In the genomic region with DNA sequence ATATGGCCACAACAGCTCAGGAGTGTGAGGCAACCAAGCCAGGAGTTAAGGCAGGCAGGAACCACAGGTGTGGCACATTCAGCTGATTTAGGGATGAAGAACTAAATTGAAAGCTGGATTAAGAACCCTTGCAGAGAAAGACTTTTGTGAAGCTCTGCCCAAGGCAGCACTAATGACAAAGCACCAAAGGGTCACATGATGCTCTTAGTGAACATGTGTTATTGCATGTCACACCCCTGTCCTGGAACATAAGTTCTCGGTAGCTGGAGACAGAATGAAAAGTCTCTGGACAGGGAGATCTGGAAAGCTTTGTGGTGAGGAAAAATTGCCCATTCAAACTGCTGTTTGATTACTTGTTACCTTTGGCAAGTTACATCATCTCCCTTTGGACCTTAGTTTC, we compare ENCODE assay signal across 12 cellular contexts.
"Had no signal": no experiment of that assay in that cellular context is flagged by ENCODE, and none has a peak within 500 bp of the region (broad histone marks: within the 10 kb centered on the region; RNA-seq: fewer than 3 reads in every experiment).

No MANE protein-coding gene starts in this region.

- H3K9ac ChIP-seq: neural progenitor cell had no signal

- H3K4me3 ChIP-seq: ascending aorta, esophagus squamous epithelium, neural progenitor cell, ovary, upper lobe of right lung had no signal

- H3K9me3 Mint-ChIP-seq: neural progenitor cell had no signal

- H3K27me3 Mint-ChIP-seq: stimulated activated naive CD8-positive, alpha-beta T cell treated with anti-CD3 and anti-CD28 coated beads, Interleukin-15, Interleukin-2, amounts not matched to agents 100 ng/mL and 50 ng/mL, for 24 hours had no signal

- H3K4me2 ChIP-seq: neural progenitor cell had no signal

- FAIRE-seq: colon had no signal

- DNase-seq: activated CD4-positive, alpha-beta T cell treated with anti-CD3 and anti-CD28 coated beads, Interleukin-2, amount 50 U/mL, for 4 hours; activated effector memory CD4-positive, alpha-beta T cell treated with anti-CD3 and anti-CD28 coated beads, Interleukin-2, amount 50 U/mL, for 16 hours; esophagus squamous epithelium; foreskin fibroblast; glutamatergic neuron; ovary; stimulated activated CD4-positive, alpha-beta T cell treated with anti-CD3 and anti-CD28 coated beads, Interleukin-2, amount 100 ng/mL, for 48 hours; upper lobe of right lung had no signal

- ATAC-seq: upper lobe of right lung had no signal

- H3K27me3 ChIP-seq: ascending aorta, esophagus squamous epithelium, neural progenitor cell, ovary, upper lobe of right lung had no signal

- H3K27ac Mint-ChIP-seq: neural progenitor cell; stimulated activated naive CD8-positive, alpha-beta T cell treated with anti-CD3 and anti-CD28 coated beads, Interleukin-15, Interleukin-2, amounts not matched to agents 100 ng/mL and 50 ng/mL, for 24 hours had no signal

- H3K4me3 Mint-ChIP-seq: neural progenitor cell; stimulated activated naive CD8-positive, alpha-beta T cell treated with anti-CD3 and anti-CD28 coated beads, Interleukin-15, Interleukin-2, amounts not matched to agents 100 ng/mL and 50 ng/mL, for 24 hours had no signal

- H3K9me3 ChIP-seq: ascending aorta, esophagus squamous epithelium, ovary, upper lobe of right lung had no signal

- H2AFZ ChIP-seq: neural progenitor cell had no signal

- H3K36me3 ChIP-seq: neural progenitor cell, ovary had no signal

- H3K27ac ChIP-seq: ascending aorta, esophagus squamous epithelium, neural progenitor cell, ovary, upper lobe of right lung had no signal
